ENCODE assay signal across 8 cellular contexts in genomic region chr20:31698803-31699718, GRCh38. TPM values are rescaled to one million over a fixed set of nuclear protein-coding genes. Genes with fewer than 3 reads are reported as not detected.
A peak's percentile ranks its signal among the peaks of the same experiment; 100 is the strongest.
DNase-seq lines count a peak whose midpoint lies in the region; ATAC-seq and TF ChIP-seq lines count a peak whose summit lies in the region.

No MANE protein-coding gene starts in this region.

- in situ Hi-C loops in gastrocnemius medialis (cut with MboI; ENCODE audit: low sequenced_read_pairs in 4 of 4), result no loop called here

- ATAC-seq in GM18499 (IDR thresholded peaks at IDR 0.05; ENCODE audit: insufficient read depth, unreplicated experiment), result peak; percentile 97
- peak; percentile 96 for ATAC-seq in HG02852 (IDR thresholded peaks at IDR 0.05; ENCODE audit: unreplicated experiment)
- peak; percentile 96 to 97 for ATAC-seq in gastrocnemius medialis

- no peaks in the 10 kb centered on the region for H3K9me3 ChIP-seq in right atrium auricular region
- no peaks in the 10 kb centered on the region for H3K9me3 ChIP-seq in gastrocnemius medialis

- H3K4me3 ChIP-seq in right atrium auricular region (no peak overlapping the region), gastrocnemius medialis (peak overlapping the region in 1 of 4 donors; percentile 30)

- H3K4me1 ChIP-seq in right atrium auricular region (peaks cover 0 to 79% of the 10 kb centered on the region in 2 donors), gastrocnemius medialis (peaks cover 75 to 87% of the 10 kb centered on the region in 2 donors)

- TF ChIP-seq POLR2A in gastrocnemius medialis (IDR thresholded peaks at IDR 0.05), result peak; percentile 54 to 65

- H3K27ac ChIP-seq in right atrium auricular region (peak overlapping the region; percentile 73 to 88), gastrocnemius medialis (peak overlapping the region; percentile 86 to 93 (median 90))

- H3K36me3 ChIP-seq in right atrium auricular region (no peaks in the 10 kb centered on the region), gastrocnemius medialis (no peaks in the 10 kb centered on the region)

- DNase-seq in AG08396 (ENCODE audit: low spot score), result peak; percentile 84
- DNase-seq in NCI-H2029 (lab: John Stamatoyannopoulos, UW), result peak; percentile 96
- DNase-seq in amniotic stem cell (lab: John Stamatoyannopoulos, UW), result peak; percentile 70
- peak; percentile 79 for DNase-seq in right atrium auricular region (ENCODE audit: low spot score)
- peak; percentile 83 to 87 for DNase-seq in gastrocnemius medialis
- no peak for DNase-seq in activated gamma-delta T cell (lab: John Stamatoyannopoulos, UW)

- no peaks in the 10 kb centered on the region for H3K27me3 ChIP-seq in right atrium auricular region
- no peaks in the 10 kb centered on the region for H3K27me3 ChIP-seq in gastrocnemius medialis

- intact Hi-C loops in gastrocnemius medialis (cut with DNase I; ENCODE audit: low total_unique reads), result loop anchor here (1.0 to 2.0 kb wide), 2 partner anchors 9 to 28 kb away; no protein-coding TSS in a partner anchor

- TF ChIP-seq CTCF in right atrium auricular region (IDR thresholded peaks at IDR 0.05) (no peak), gastrocnemius medialis (IDR thresholded peaks at IDR 0.05 in 4 of 5, conservative IDR thresholded peaks at IDR 0.05 in 1 of 5) (no peak)

RNA-seq across cellular contexts. Expression of gene BCL2L1, which starts 23.6 kb away (rescaled TPM):
- 10 to 100 TPM; 84.2 to 93.5 TPM for total RNA-seq in right atrium auricular region
- total RNA-seq in gastrocnemius medialis, result 10 to 100 TPM; 41.5 to 87.8 (median 55.3) TPM

RNA-seq across cellular contexts. Expression of gene TPX2, which starts 40.0 kb away (rescaled TPM):
- 1 to 10 TPM in 1 of 2 donors, under 1 TPM in 1; 0.20 to 2.9 TPM for total RNA-seq in right atrium auricular region
- 1 to 10 TPM in 2 of 4 donors, under 1 TPM in 2; 0.46 to 1.9 (median 1.0) TPM for total RNA-seq in gastrocnemius medialis
